Comparison of ENCODE assay signal across 8 cellular contexts in genomic region chr3:185937689-185938374, GRCh38. TPM values are rescaled to one million over a fixed set of nuclear protein-coding genes. Genes with fewer than 3 reads are reported as not detected.
A peak's percentile ranks its signal among the peaks of the same experiment; 100 is the strongest.
DNase-seq lines count a peak whose midpoint lies in the region; ATAC-seq and TF ChIP-seq lines count a peak whose summit lies in the region.

TRA2B (minus strand) TSS chr3:185938014; CDS start chr3:185937860, 154 bp downstream.

- WGBS in spleen, 5 donors, result 1 to 3% (median 2%) methylated on average over 36 to 55 of the region's 55 CpGs

- H3K4me3 Mint-ChIP-seq in activated B cell treated with CpG ODN at 0.5 μM for 24 hours (peak within 1 kb of the TSS; percentile 99), immature natural killer cell (peak within 1 kb of the TSS; percentile 100)

- H3K4me1 Mint-ChIP-seq in activated B cell treated with CpG ODN at 0.5 μM for 24 hours (peaks cover 45% of the 10 kb centered on the region), immature natural killer cell (peaks cover 42 to 57% of the 10 kb centered on the region in 2 donors)

- peaks cover 40% of the 10 kb centered on the region for H3K36me3 Mint-ChIP-seq in activated B cell treated with CpG ODN at 0.5 μM for 24 hours (ENCODE audit: low read depth)
- H3K36me3 Mint-ChIP-seq in immature natural killer cell, result peaks cover 0 to 9% (median 3%) of the 10 kb centered on the region in 3 donors

- ATAC-seq in GM19023 (IDR thresholded peaks at IDR 0.05; ENCODE audit: unreplicated experiment) (peak; percentile 96), HG03280 (IDR thresholded peaks at IDR 0.05; ENCODE audit: unreplicated experiment) (peak; percentile 92), activated B cell treated with CpG ODN at 0.5 μM for 24 hours (ENCODE audit: low read depth) (peak; percentile 87)

- no peaks in the 10 kb centered on the region for H3K36me3 ChIP-seq in spleen

- peak; percentile 97 for DNase-seq in AG10803 (ENCODE audit: low read depth)
- peak; percentile 99 for DNase-seq in NCI-H345 (lab: John Stamatoyannopoulos, UW)
- DNase-seq in activated B cell treated with CpG ODN at 0.5 μM for 24 hours, result peak; percentile 96
- DNase-seq in caudate nucleus (lab: John Stamatoyannopoulos, UW), result peak; percentile 68 to 100 (median 98)
- DNase-seq in immature natural killer cell, result peak; percentile 98
- DNase-seq in spleen, result peak; percentile 100

- H3K27me3 Mint-ChIP-seq in activated B cell treated with CpG ODN at 0.5 μM for 24 hours (no peaks in the 10 kb centered on the region), immature natural killer cell (ENCODE audit: low read depth in 3 of 3) (peaks cover 16 to 29% (median 21%) of the 10 kb centered on the region in 3 donors)

- H3K4me3 ChIP-seq in AG10803 (ENCODE audit: low read length), result peak within 1 kb of the TSS; percentile 100
- H3K4me3 ChIP-seq in spleen, result peak within 1 kb of the TSS; percentile 61 to 84 (median 68)

- intact Hi-C loops in activated B cell treated with CpG ODN at 0.5 μM for 24 hours (cut with micrococcal nuclease) (loop anchor here (1.0 to 10.0 kb wide), 10 partner anchors 116 to 1689 kb away; partner anchors contain the start of genes ALG3, EEF1AKMT4, EIF4A2 and ETV5), spleen (cut with DNase I; ENCODE audit: low total_unique reads) (loop anchor here (10.0 kb wide), 1 partner anchor 847 kb away; the partner anchor contains the start of gene EIF4A2)

- peak; percentile 99 to 100 (median 99) for TF ChIP-seq POLR2A in spleen (IDR thresholded peaks at IDR 0.05)

- POLR2A ChIA-PET in activated B cell treated with CpG ODN at 0.5 μM for 24 hours (lab: Charles Lee), result interaction anchor here (0.6 to 3.5 kb wide), 28 partner anchors 9 to 1632 kb away, joined by 3 to 66 read pairs (median 5); partner anchors contain the start of genes DNAJB11, EIF4A2, ETV5 and SENP2

- H3K27ac ChIP-seq in caudate nucleus (ENCODE audit: low read depth, low read length), result peak within 1 kb of the TSS; percentile 99
- peak within 1 kb of the TSS; percentile 94 to 100 (median 100) for H3K27ac ChIP-seq in spleen

- H3K4me1 ChIP-seq in spleen, result peaks cover 18 to 45% (median 38%) of the 10 kb centered on the region in 6 donors

- H3K27ac Mint-ChIP-seq in activated B cell treated with CpG ODN at 0.5 μM for 24 hours, result peak within 1 kb of the TSS; percentile 100
- H3K27ac Mint-ChIP-seq in immature natural killer cell, result peak within 1 kb of the TSS; percentile 100

- no peaks in the 10 kb centered on the region for H3K27me3 ChIP-seq in spleen (replicated peaks in 1 of 7)

- H3K9me3 Mint-ChIP-seq in activated B cell treated with CpG ODN at 0.5 μM for 24 hours, result no peaks in the 10 kb centered on the region
- no peaks in the 10 kb centered on the region for H3K9me3 Mint-ChIP-seq in immature natural killer cell

- CTCF ChIA-PET in activated B cell treated with CpG ODN at 0.5 μM for 24 hours (lab: Charles Lee), result interaction anchor here (1.0 kb wide), 1 partner anchor 632 kb away, joined by 3 read pairs; the partner anchor contains the start of gene DNAJB11

- no peaks in the 10 kb centered on the region for H3K9me3 ChIP-seq in spleen

- peak; percentile 29; the same call in 1 of the 2 replicates for TF ChIP-seq CTCF in AG10803 (conservative IDR thresholded peaks at IDR 0.05; ENCODE audit: low read length)
- no peak for TF ChIP-seq CTCF in activated B cell treated with CpG ODN at 0.5 μM for 24 hours (IDR thresholded peaks at IDR 0.05)
- TF ChIP-seq CTCF in spleen (IDR thresholded peaks at IDR 0.05 in 8 of 11, conservative IDR thresholded peaks at IDR 0.05 in 3 of 11), result peak in 8 of 11 experiments; percentile 5 to 65 (median 42)

RNA-seq across cellular contexts. Expression of gene TRA2B, which starts in this region (rescaled TPM):
- total RNA-seq in activated B cell treated with CpG ODN at 0.5 μM for 24 hours (213 and 219 TPM in 2 replicates), spleen (100 to 1,000 TPM; 136 to 235 (median 147) TPM)
- polyA plus RNA-seq in immature natural killer cell (100 to 1,000 TPM; 133 to 223 (median 191) TPM), spleen (100 to 1,000 TPM; 101 to 113 (median 110) TPM)

Comparison
In these comparisons a context has a peak if more than half of its experiments do, and no peak if none do; other contexts are left out.
1. Peak in every context shown above with its lines: DNase-seq, ATAC-seq, H3K4me3 ChIP-seq and H3K27ac ChIP-seq.